ENCODE assay signal across 11 cellular contexts in the genomic region with DNA sequence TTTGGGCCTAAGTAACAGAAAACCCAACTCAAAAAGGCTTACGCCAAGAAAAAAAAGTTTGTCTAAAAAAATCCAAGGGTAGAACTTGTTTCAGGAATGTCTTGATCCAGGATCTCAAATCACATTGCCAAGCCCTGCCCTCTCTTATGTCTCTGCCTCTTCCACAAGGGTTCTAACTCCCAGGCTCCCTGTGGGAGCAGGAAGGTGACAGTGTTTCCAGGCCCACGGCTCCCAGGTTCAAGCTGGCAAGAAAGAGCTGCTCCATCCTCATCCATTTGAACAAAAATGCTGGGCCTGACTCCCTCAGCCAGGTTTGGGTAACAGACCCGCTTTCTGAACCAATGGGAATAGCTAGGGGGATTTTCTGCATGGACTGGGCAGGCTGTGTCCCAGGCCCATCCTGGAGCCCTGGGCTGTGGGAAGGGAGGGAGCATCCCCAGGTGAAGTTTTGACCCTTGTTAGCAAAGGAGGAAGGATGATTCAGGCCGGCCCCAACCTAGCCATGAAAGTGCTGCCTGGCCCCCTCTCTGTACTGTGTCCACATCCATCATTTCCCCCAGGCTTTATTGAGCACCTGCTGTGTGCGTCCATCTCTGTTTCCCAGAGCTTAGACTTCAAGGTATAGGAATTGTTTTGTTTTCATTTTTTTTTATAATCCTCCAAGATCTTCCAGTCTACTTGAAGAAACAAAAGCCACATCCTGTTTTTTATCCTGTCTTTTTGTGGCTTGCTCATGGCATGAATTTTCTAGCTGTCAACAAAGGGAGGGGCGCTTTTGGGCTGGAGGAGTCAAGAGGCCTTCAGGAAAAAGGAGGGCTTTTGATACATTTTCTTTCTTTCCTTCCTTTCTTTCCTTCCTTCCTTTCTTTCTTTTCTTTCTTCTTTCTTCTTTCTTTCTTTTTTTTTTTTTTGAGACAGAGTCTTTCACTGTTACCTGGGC.
A peak's percentile ranks its signal among the peaks of the same experiment; 100 is the strongest.
DNase-seq lines count a peak whose midpoint lies in the region; ATAC-seq and TF ChIP-seq lines count a peak whose summit lies in the region.
"Had no signal": no experiment of that assay in that cellular context is flagged by ENCODE, and none has a peak within 500 bp of the region (broad histone marks: within the 10 kb centered on the region; RNA-seq: fewer than 3 reads in every experiment).

No MANE protein-coding gene starts in this region.

- H3K27ac ChIP-seq in breast epithelium (peak overlapping the region; percentile 87 to 88), muscle layer of duodenum (ENCODE audit: low read length) (peak overlapping the region; percentile 20)
- H3K27ac ChIP-seq: tibial artery had no signal

- POLR2A ChIA-PET in T-cell (lab: Charles Lee) = no interaction called here
- POLR2A ChIA-PET in activated CD8-positive, alpha-beta T cell treated with anti-CD3 and anti-CD28 coated beads, Interleukin-2, amount 10 ng/mL, durations not matched to agents 7 days and 5 days (lab: Charles Lee) = no interaction called here

- no peaks in the 10 kb centered on the region for H3K9me3 Mint-ChIP-seq in T-cell
- H3K9me3 Mint-ChIP-seq in activated CD8-positive, alpha-beta T cell treated with anti-CD3 and anti-CD28 coated beads, Interleukin-2, amount 10 ng/mL, durations not matched to agents 7 days and 5 days (ENCODE audit: insufficient read depth) = no peaks in the 10 kb centered on the region

- no peaks in the 10 kb centered on the region for H3K4me1 Mint-ChIP-seq in T-cell
- H3K4me1 Mint-ChIP-seq in activated CD8-positive, alpha-beta T cell treated with anti-CD3 and anti-CD28 coated beads, Interleukin-2, amount 10 ng/mL, durations not matched to agents 7 days and 5 days (ENCODE audit: low read depth) = no peaks in the 10 kb centered on the region

- H3K4me3 Mint-ChIP-seq in T-cell = no peak overlapping the region
- no peak overlapping the region for H3K4me3 Mint-ChIP-seq in activated CD8-positive, alpha-beta T cell treated with anti-CD3 and anti-CD28 coated beads, Interleukin-2, amount 10 ng/mL, durations not matched to agents 7 days and 5 days

- intact Hi-C loops in breast epithelium (cut with DNase I; ENCODE audit: low total_unique reads) = no loop called here

- no peak overlapping the region for H3K4me3 ChIP-seq in breast epithelium
- H3K4me3 ChIP-seq in muscle layer of duodenum (ENCODE audit: low read depth in 1 of 2, low read length in 2 of 2) = no peak overlapping the region
- H3K4me3 ChIP-seq: tibial artery had no signal

- H3K9me3 ChIP-seq in breast epithelium (no peaks in the 10 kb centered on the region), muscle layer of duodenum (ENCODE audit: control insufficient read depth in 1 of 2, low read length in 2 of 2) (no peaks in the 10 kb centered on the region)
- H3K9me3 ChIP-seq: tibial artery had no signal

- no peak overlapping the region for H3K27ac Mint-ChIP-seq in T-cell
- no peak overlapping the region for H3K27ac Mint-ChIP-seq in activated CD8-positive, alpha-beta T cell treated with anti-CD3 and anti-CD28 coated beads, Interleukin-2, amount 10 ng/mL, durations not matched to agents 7 days and 5 days

- no peak for TF ChIP-seq CTCF in breast epithelium (IDR thresholded peaks at IDR 0.05)

- no peaks in the 10 kb centered on the region for H3K36me3 Mint-ChIP-seq in T-cell
- no peaks in the 10 kb centered on the region for H3K36me3 Mint-ChIP-seq in activated CD8-positive, alpha-beta T cell treated with anti-CD3 and anti-CD28 coated beads, Interleukin-2, amount 10 ng/mL, durations not matched to agents 7 days and 5 days (ENCODE audit: low read depth)

- ATAC-seq in T-cell (replicated peaks in 1 of 4) = no peak
- ATAC-seq in activated CD8-positive, alpha-beta T cell treated with anti-CD3 and anti-CD28 coated beads, Interleukin-2, amount 10 ng/mL, durations not matched to agents 7 days and 5 days = no peak

- CTCF ChIA-PET in T-cell (lab: Charles Lee) = no interaction called here
- CTCF ChIA-PET in activated CD8-positive, alpha-beta T cell treated with anti-CD3 and anti-CD28 coated beads, Interleukin-2, amount 10 ng/mL, durations not matched to agents 7 days and 5 days (lab: Charles Lee) = interaction anchor here (0.7 kb wide), 1 partner anchor 243 kb away, joined by 3 read pairs; no protein-coding TSS in a partner anchor

- peak; percentile 41 for DNase-seq in AG08395 (ENCODE audit: low spot score)
- peak; percentile 84 for DNase-seq in M059J (ENCODE audit: low read depth)
- no peak for DNase-seq in breast epithelium (ENCODE audit: low spot score in 2 of 2)
- DNase-seq in T-cell = no peak
- no peak for DNase-seq in DMS 273 (lab: John Stamatoyannopoulos, UW; ENCODE audit: unreplicated experiment)
- DNase-seq in anterior cingulate cortex (lab: John Stamatoyannopoulos, UW) = no peak
- DNase-seq in activated CD8-positive, alpha-beta T cell treated with anti-CD3 and anti-CD28 coated beads, Interleukin-2, amount 10 ng/mL, durations not matched to agents 7 days and 5 days = no peak
- DNase-seq: NCI-H1436, NCI-H774 had no signal

- H3K4me1 ChIP-seq in breast epithelium = peaks cover 0 to 6% of the 10 kb centered on the region in 2 donors
- H3K4me1 ChIP-seq in muscle layer of duodenum (ENCODE audit: control insufficient read depth in 1 of 2, insufficient read depth in 2 of 2, low read length in 2 of 2) = peaks cover 0 to 10% of the 10 kb centered on the region in 2 donors
- H3K4me1 ChIP-seq: tibial artery had no signal

- no peaks in the 10 kb centered on the region for H3K27me3 ChIP-seq in breast epithelium
- H3K27me3 ChIP-seq in muscle layer of duodenum (ENCODE audit: low read depth, low read length) = no peaks in the 10 kb centered on the region
- H3K27me3 ChIP-seq: tibial artery had no signal

- TF ChIP-seq POLR2A in breast epithelium (IDR thresholded peaks at IDR 0.05) = no peak

- H3K36me3 ChIP-seq in breast epithelium (no peaks in the 10 kb centered on the region), muscle layer of duodenum (ENCODE audit: control insufficient read depth in 1 of 2, insufficient read depth in 2 of 2, low read length in 2 of 2) (no peaks in the 10 kb centered on the region)
- H3K36me3 ChIP-seq: tibial artery had no signal

- H3K27me3 Mint-ChIP-seq in T-cell = peaks cover 0 to 5% of the 10 kb centered on the region in 2 donors
- H3K27me3 Mint-ChIP-seq in activated CD8-positive, alpha-beta T cell treated with anti-CD3 and anti-CD28 coated beads, Interleukin-2, amount 10 ng/mL, durations not matched to agents 7 days and 5 days (ENCODE audit: low read depth) = no peaks in the 10 kb centered on the region

Comparison
In these comparisons a context has a peak if more than half of its experiments do, and no peak if none do; other contexts are left out.
1. DNase-seq: peak in AG08395 (single experiment) and M059J (single experiment); none in breast epithelium (0 of 2), T-cell (0 of 34), DMS 273 (single experiment), anterior cingulate cortex (0 of 58) and activated CD8-positive, alpha-beta T cell treated with anti-CD3 and anti-CD28 coated beads, Interleukin-2, amount 10 ng/mL, durations not matched to agents 7 days and 5 days (single experiment).